Comparison of ENCODE assay signal across 15 cellular contexts in genomic region chr4:8270418-8270771, GRCh38. TPM values are rescaled to one million over a fixed set of nuclear protein-coding genes. Genes with fewer than 3 reads are reported as not detected.
DNase-seq lines count a peak whose midpoint lies in the region; ATAC-seq, FAIRE-seq and TF ChIP-seq lines count a peak whose summit lies in the region.
"Had no signal": no experiment of that assay in that cellular context is flagged by ENCODE, and none has a peak within 500 bp of the region (broad histone marks: within the 10 kb centered on the region; RNA-seq: fewer than 3 reads in every experiment).

No MANE protein-coding gene starts in this region.

- H3K27me3 ChIP-seq in mucosa of stomach (ENCODE audit: control insufficient read depth, insufficient read depth, low read length) (peaks cover 23% of the 10 kb centered on the region), suprapubic skin (peaks cover 25% of the 10 kb centered on the region)

- WGBS in suprapubic skin: 43% methylated on average over 10 of the region's 11 CpGs

- H3K9me3 Mint-ChIP-seq in dendritic cell treated with granulocyte-macrophage colony-stimulating factor and Interleukin-4, amounts not matched to agents 40 ng/mL and 50 ng/mL, for 4 days: no peaks in the 10 kb centered on the region
- no peaks in the 10 kb centered on the region for H3K9me3 Mint-ChIP-seq in activated T-helper 1 cell treated with anti-CD3 and anti-CD28 coated beads, Interleukin-12 subunit alpha, Interleukin-12 subunit beta, Interleukin-2, Interleukin-4 antibody, amounts not matched to agents 30 ng/mL and 10 ng/mL and 1 ng/mL, durations not matched to agents 14 hours and 24 hours and 36 hours
- H3K9me3 Mint-ChIP-seq: T-helper 1 cell treated with Interleukin-12 subunit alpha and Interleukin-12 subunit beta and Interleukin-4 antibody, amounts not matched to agents 30 μg/mL and 1 μg/mL, for 36 hours had no signal

- peak overlapping the region; percentile 57 for H3K27ac ChIP-seq in suprapubic skin

- peak overlapping the region; percentile 69 for H3K4me3 Mint-ChIP-seq in dendritic cell treated with granulocyte-macrophage colony-stimulating factor and Interleukin-4, amounts not matched to agents 40 ng/mL and 50 ng/mL, for 4 days
- H3K4me3 Mint-ChIP-seq in activated T-helper 1 cell treated with anti-CD3 and anti-CD28 coated beads, Interleukin-12 subunit alpha, Interleukin-12 subunit beta, Interleukin-2, Interleukin-4 antibody, amounts not matched to agents 30 ng/mL and 10 ng/mL and 1 ng/mL, durations not matched to agents 14 hours and 24 hours and 36 hours: no peak overlapping the region
- H3K4me3 Mint-ChIP-seq: T-helper 1 cell treated with Interleukin-12 subunit alpha and Interleukin-12 subunit beta and Interleukin-4 antibody, amounts not matched to agents 30 μg/mL and 1 μg/mL, for 36 hours had no signal

- H3K27me3 Mint-ChIP-seq in dendritic cell treated with granulocyte-macrophage colony-stimulating factor and Interleukin-4, amounts not matched to agents 40 ng/mL and 50 ng/mL, for 4 days: peaks cover 46% of the 10 kb centered on the region
- H3K27me3 Mint-ChIP-seq in activated T-helper 1 cell treated with anti-CD3 and anti-CD28 coated beads, Interleukin-12 subunit alpha, Interleukin-12 subunit beta, Interleukin-2, Interleukin-4 antibody, amounts not matched to agents 30 ng/mL and 10 ng/mL and 1 ng/mL, durations not matched to agents 14 hours and 24 hours and 36 hours (ENCODE audit: insufficient read depth): peaks cover 15% of the 10 kb centered on the region

- no peak for DNase-seq in HFF-Myc (ENCODE audit: extremely low read depth, low read depth)
- no peak for DNase-seq in suprapubic skin (ENCODE audit: low spot score in 2 of 2)
- no peak for DNase-seq in activated T-helper 1 cell treated with anti-CD3 and anti-CD28 coated beads, Interleukin-12 subunit alpha, Interleukin-12 subunit beta, Interleukin-2, Interleukin-4 antibody, amounts not matched to agents 30 ng/mL and 10 ng/mL and 1 ng/mL, durations not matched to agents 14 hours and 24 hours and 36 hours (ENCODE audit: low spot score)
- no peak for DNase-seq in H54 (ENCODE audit: insufficient read length, low spot score)
- DNase-seq: activated CD4-positive, alpha-beta T cell treated with anti-CD3 and anti-CD28 coated beads, Interleukin-2, amount 50 U/mL, for 4 hours; cerebellar nuclear complex; left colon; MM.1S; stimulated activated CD4-positive, alpha-beta T cell treated with anti-CD3 and anti-CD28 coated beads, Interleukin-4, amount 100 ng/mL, for 24 hours; stimulated activated naive CD8-positive, alpha-beta T cell treated with anti-CD3 and anti-CD28 coated beads, Interleukin-15, Interleukin-2, amounts not matched to agents 100 U/mL and 50 U/mL, for 24 hours had no signal

- TF ChIP-seq POLR2A in suprapubic skin (IDR thresholded peaks at IDR 0.05) (no peak), H54 (IDR thresholded peaks at IDR 0.05; ENCODE audit: low read depth, low read length) (no peak)

- no peak for FAIRE-seq in H54 (lab: Jason Lieb, UNC)

- H3K9me3 ChIP-seq in mucosa of stomach (ENCODE audit: control insufficient read depth, low read length) (no peaks in the 10 kb centered on the region), suprapubic skin (no peaks in the 10 kb centered on the region)

- H3K36me3 ChIP-seq in mucosa of stomach (ENCODE audit: control insufficient read depth, insufficient read depth, low read length) (no peaks in the 10 kb centered on the region), suprapubic skin (no peaks in the 10 kb centered on the region)

- intact Hi-C loops in dendritic cell treated with granulocyte-macrophage colony-stimulating factor and Interleukin-4, amounts not matched to agents 40 ng/mL and 50 ng/mL, for 4 days (cut with micrococcal nuclease): no loop called here
- intact Hi-C loops in activated T-helper 1 cell treated with anti-CD3 and anti-CD28 coated beads, Interleukin-12 subunit alpha, Interleukin-12 subunit beta, Interleukin-2, Interleukin-4 antibody, amounts not matched to agents 30 ng/mL and 10 ng/mL and 1 ng/mL, durations not matched to agents 14 hours and 24 hours and 36 hours (cut with micrococcal nuclease): no loop called here

- peak overlapping the region; percentile 43 for H3K9ac ChIP-seq in mucosa of stomach (ENCODE audit: low read length)

- no peak for TF ChIP-seq EP300 in suprapubic skin (IDR thresholded peaks at IDR 0.05)

- H3K4me1 Mint-ChIP-seq in dendritic cell treated with granulocyte-macrophage colony-stimulating factor and Interleukin-4, amounts not matched to agents 40 ng/mL and 50 ng/mL, for 4 days (ENCODE audit: low read depth): peaks cover 38% of the 10 kb centered on the region
- no peaks in the 10 kb centered on the region for H3K4me1 Mint-ChIP-seq in activated T-helper 1 cell treated with anti-CD3 and anti-CD28 coated beads, Interleukin-12 subunit alpha, Interleukin-12 subunit beta, Interleukin-2, Interleukin-4 antibody, amounts not matched to agents 30 ng/mL and 10 ng/mL and 1 ng/mL, durations not matched to agents 14 hours and 24 hours and 36 hours (ENCODE audit: low read depth)

- H3K4me3 ChIP-seq in HFF-Myc (replicated peaks; ENCODE audit: low read depth, low read length): peak overlapping the region; percentile 36
- no peak overlapping the region for H3K4me3 ChIP-seq in mucosa of stomach (ENCODE audit: low read length)
- peak overlapping the region; percentile 57 for H3K4me3 ChIP-seq in suprapubic skin

- no peak for TF ChIP-seq CTCF in HFF-Myc (IDR thresholded peaks at IDR 0.05; ENCODE audit: low read depth, low read length, missing control alignments)
- no peak for TF ChIP-seq CTCF in suprapubic skin (IDR thresholded peaks at IDR 0.05)

- no peak for ATAC-seq in HG03520 (IDR thresholded peaks at IDR 0.05; ENCODE audit: unreplicated experiment)
- ATAC-seq in GM19463 (IDR thresholded peaks at IDR 0.05; ENCODE audit: unreplicated experiment): no peak
- ATAC-seq: left colon; stimulated activated naive CD8-positive, alpha-beta T cell treated with anti-CD3 and anti-CD28 coated beads, Interleukin-15, Interleukin-2, amounts not matched to agents 100 U/mL and 50 U/mL, for 24 hours had no signal

- H3K36me3 Mint-ChIP-seq in dendritic cell treated with granulocyte-macrophage colony-stimulating factor and Interleukin-4, amounts not matched to agents 40 ng/mL and 50 ng/mL, for 4 days (ENCODE audit: low read depth): no peaks in the 10 kb centered on the region
- no peaks in the 10 kb centered on the region for H3K36me3 Mint-ChIP-seq in activated T-helper 1 cell treated with anti-CD3 and anti-CD28 coated beads, Interleukin-12 subunit alpha, Interleukin-12 subunit beta, Interleukin-2, Interleukin-4 antibody, amounts not matched to agents 30 ng/mL and 10 ng/mL and 1 ng/mL, durations not matched to agents 14 hours and 24 hours and 36 hours (ENCODE audit: low read depth)

- H3K4me1 ChIP-seq in mucosa of stomach (ENCODE audit: control insufficient read depth, insufficient read depth, low read length): peaks cover 57% of the 10 kb centered on the region
- H3K4me1 ChIP-seq in suprapubic skin: peaks cover 42% of the 10 kb centered on the region

- no peak overlapping the region for H3K27ac Mint-ChIP-seq in dendritic cell treated with granulocyte-macrophage colony-stimulating factor and Interleukin-4, amounts not matched to agents 40 ng/mL and 50 ng/mL, for 4 days
- H3K27ac Mint-ChIP-seq in activated T-helper 1 cell treated with anti-CD3 and anti-CD28 coated beads, Interleukin-12 subunit alpha, Interleukin-12 subunit beta, Interleukin-2, Interleukin-4 antibody, amounts not matched to agents 30 ng/mL and 10 ng/mL and 1 ng/mL, durations not matched to agents 14 hours and 24 hours and 36 hours: no peak overlapping the region
- H3K27ac Mint-ChIP-seq: T-helper 1 cell treated with Interleukin-12 subunit alpha and Interleukin-12 subunit beta and Interleukin-4 antibody, amounts not matched to agents 30 μg/mL and 1 μg/mL, for 36 hours had no signal

RNA-seq across cellular contexts. Expression of gene HTRA3, which starts 0.8 kb away (rescaled TPM):
- 10 to 100 TPM in 2 of 4 donors, 1 to 10 TPM in 2; 3.3 to 22.5 (median 10.3) TPM for total RNA-seq in suprapubic skin
- not detected in 2 replicates for total RNA-seq in activated T-helper 1 cell treated with anti-CD3 and anti-CD28 coated beads, Interleukin-12 subunit alpha, Interleukin-12 subunit beta, Interleukin-2, Interleukin-4 antibody, amounts not matched to agents 30 ng/mL and 10 ng/mL and 1 ng/mL, durations not matched to agents 14 hours and 24 hours and 36 hours
